8 cellular contexts compared by ENCODE assay signal in genomic region chrX:41336447-41336846, GRCh38. TPM values are rescaled to one million over a fixed set of nuclear protein-coding genes. Genes with fewer than 3 reads are reported as not detected.
DNase-seq lines count a peak whose midpoint lies in the region; ATAC-seq and TF ChIP-seq lines count a peak whose summit lies in the region.

No MANE protein-coding gene starts in this region.

- ATAC-seq in naive thymus-derived CD4-positive, alpha-beta T cell: no peak
- no peak for ATAC-seq in HG03045 (IDR thresholded peaks at IDR 0.05; ENCODE audit: unreplicated experiment)
- no peak for ATAC-seq in GM21723 (IDR thresholded peaks at IDR 0.05; ENCODE audit: unreplicated experiment)

- peaks cover 19 to 68% (median 43%) of the 10 kb centered on the region in 7 donors for H3K4me1 Mint-ChIP-seq in naive thymus-derived CD4-positive, alpha-beta T cell

- CTCF ChIA-PET in AG04450 (lab: Charles Lee): no interaction called here
- CTCF ChIA-PET in naive thymus-derived CD4-positive, alpha-beta T cell (lab: Charles Lee): interaction anchor here (0.6 kb wide), 1 partner anchor 99 kb away, joined by 3 read pairs; no protein-coding TSS in a partner anchor

- H3K9me3 ChIP-seq in AG04450 (ENCODE audit: control insufficient read depth, insufficient read depth, low read length): no peaks in the 10 kb centered on the region; the same call in 1 of the 2 replicates
- no peaks in the 10 kb centered on the region for H3K9me3 ChIP-seq in KOPT-K1 (ENCODE audit: insufficient read depth, low read length, poor library complexity, severe bottlenecking)
- no peaks in the 10 kb centered on the region for H3K9me3 ChIP-seq in naive thymus-derived CD4-positive, alpha-beta T cell (ENCODE audit: control insufficient read depth in 2 of 3, low read length in 3 of 3)

- H3K4me3 ChIP-seq in AG04450 (ENCODE audit: low read depth, low read length) (peak overlapping the region; percentile 87), coronary artery (peak overlapping the region; percentile 97)
- H3K4me3 ChIP-seq in naive thymus-derived CD4-positive, alpha-beta T cell (ENCODE audit: low read length): peak overlapping the region; percentile 91

- H3K27ac ChIP-seq in AG04450 (ENCODE audit: low read depth, low read length): peak overlapping the region; percentile 31
- H3K27ac ChIP-seq in KOPT-K1 (ENCODE audit: low read depth, low read length, poor library complexity, severe bottlenecking): peak overlapping the region; percentile 98
- H3K27ac ChIP-seq in coronary artery: peak overlapping the region; percentile 98 to 100
- H3K27ac ChIP-seq in naive thymus-derived CD4-positive, alpha-beta T cell (ENCODE audit: low read depth, low read length): peak overlapping the region; percentile 100

- H3K27me3 ChIP-seq in AG04450 (ENCODE audit: control insufficient read depth, insufficient read depth, low read length): no peaks in the 10 kb centered on the region
- H3K27me3 ChIP-seq in naive thymus-derived CD4-positive, alpha-beta T cell (ENCODE audit: control insufficient read depth in 2 of 2, insufficient read depth in 2 of 2, low read length in 2 of 2): no peaks in the 10 kb centered on the region

- peaks cover 0 to 40% (median 26%) of the 10 kb centered on the region in 5 donors for H3K36me3 Mint-ChIP-seq in naive thymus-derived CD4-positive, alpha-beta T cell

- DNase-seq in AG04450 (ENCODE audit: low read depth, low spot score): no peak
- DNase-seq in coronary artery (ENCODE audit: low spot score): no peak
- DNase-seq in naive thymus-derived CD4-positive, alpha-beta T cell: no peak
- no peak for DNase-seq in HCEC 1CT
- no peak for DNase-seq in DMS53 (lab: John Stamatoyannopoulos, UW)

- TF ChIP-seq CTCF in AG04450 (IDR thresholded peaks at IDR 0.05; ENCODE audit: low read depth, low read length) (no peak), coronary artery (IDR thresholded peaks at IDR 0.05) (no peak)

- peak overlapping the region; percentile 92 to 99 (median 96) for H3K4me3 Mint-ChIP-seq in naive thymus-derived CD4-positive, alpha-beta T cell

- peaks cover 0 to 21% (median 0%) of the 10 kb centered on the region in 11 donors for H3K9me3 Mint-ChIP-seq in naive thymus-derived CD4-positive, alpha-beta T cell

- H3K4me1 ChIP-seq in naive thymus-derived CD4-positive, alpha-beta T cell (ENCODE audit: control insufficient read depth in 2 of 2, insufficient read depth in 2 of 2, low read length in 2 of 2): peaks cover 19 to 31% of the 10 kb centered on the region in 2 donors

- H3K27me3 Mint-ChIP-seq in naive thymus-derived CD4-positive, alpha-beta T cell: peaks cover 0 to 6% (median 0%) of the 10 kb centered on the region in 5 donors

- intact Hi-C loops in naive thymus-derived CD4-positive, alpha-beta T cell (cut with micrococcal nuclease): loop anchor here (2.0 to 10.0 kb wide), 2 partner anchors 84 to 1608 kb away; no protein-coding TSS in a partner anchor

- H3K27ac Mint-ChIP-seq in naive thymus-derived CD4-positive, alpha-beta T cell: peak overlapping the region; percentile 99 to 100 (median 100)

- POLR2A ChIA-PET in AG04450 (lab: Yijun Ruan, JAX): interaction anchor here (0.6 kb wide), 1 partner anchor 44 kb away, joined by 5 read pairs; no protein-coding TSS in a partner anchor
- POLR2A ChIA-PET in naive thymus-derived CD4-positive, alpha-beta T cell (lab: Charles Lee): interaction anchor here (0.9 to 6.0 kb wide), 5 partner anchors 8 to 107 kb away, joined by 3 to 37 read pairs (median 5); no protein-coding TSS in a partner anchor

- peaks cover 51% of the 10 kb centered on the region for H3K36me3 ChIP-seq in KOPT-K1 (ENCODE audit: insufficient read depth, low read length)
- peaks cover 3 to 19% (median 14%) of the 10 kb centered on the region in 3 experiments for H3K36me3 ChIP-seq in naive thymus-derived CD4-positive, alpha-beta T cell (ENCODE audit: control insufficient read depth in 2 of 3, insufficient read depth in 3 of 3, low read length in 3 of 3)

RNA-seq across cellular contexts. Expression of gene DDX3X, which starts 2.5 kb away (rescaled TPM):
- polyA plus RNA-seq in AG04450 (2011; rRNA removed): 110 and 111 TPM in 2 replicates
- 160 and 192 TPM in 2 replicates for polyA minus RNA-seq in AG04450 (2011; rRNA and poly(A)+ RNA removed)
- total RNA-seq in naive thymus-derived CD4-positive, alpha-beta T cell: 100 to 1,000 TPM; 281 to 790 (median 296) TPM
- 100 to 1,000 TPM; 209 to 282 TPM for polyA plus RNA-seq in naive thymus-derived CD4-positive, alpha-beta T cell

Comparison
In these comparisons a context has a peak if more than half of its experiments do, and no peak if none do; other contexts are left out.
1. H3K27ac ChIP-seq: peak in every context shown above with its lines; median percentile 100 in naive thymus-derived CD4-positive, alpha-beta T cell; 99 in coronary artery; 98 in KOPT-K1; 31 in AG04450.